ENCODE assay signal across 1 cellular context in the genomic region with DNA sequence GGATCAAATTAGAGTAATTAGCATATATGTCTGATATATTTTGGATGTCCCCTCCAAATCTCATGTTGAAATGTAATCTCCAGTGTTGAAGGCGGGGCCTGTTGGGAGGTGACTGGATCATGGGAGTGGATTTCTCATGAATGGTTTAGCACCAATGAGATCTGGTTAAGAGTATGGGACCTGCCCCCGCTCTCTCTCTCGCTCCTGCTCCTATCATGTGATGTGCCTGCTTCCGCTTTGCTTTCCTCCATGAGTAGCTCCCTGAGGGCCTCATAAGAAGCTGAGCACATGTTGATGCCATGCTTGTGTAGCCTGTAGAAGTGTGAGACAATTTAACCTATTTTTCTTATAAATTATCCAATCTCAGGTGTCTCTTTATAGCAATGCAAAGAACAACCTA.
TF ChIP-seq lines count a peak whose summit lies in the region.

No MANE protein-coding gene starts in this region.

TF ChIP-seq in WTC11, 78 proteins besides CTCF, POLR2A, EP300 and RAD21 (continued from another document):
- TF ChIP-seq, protein P1, sequence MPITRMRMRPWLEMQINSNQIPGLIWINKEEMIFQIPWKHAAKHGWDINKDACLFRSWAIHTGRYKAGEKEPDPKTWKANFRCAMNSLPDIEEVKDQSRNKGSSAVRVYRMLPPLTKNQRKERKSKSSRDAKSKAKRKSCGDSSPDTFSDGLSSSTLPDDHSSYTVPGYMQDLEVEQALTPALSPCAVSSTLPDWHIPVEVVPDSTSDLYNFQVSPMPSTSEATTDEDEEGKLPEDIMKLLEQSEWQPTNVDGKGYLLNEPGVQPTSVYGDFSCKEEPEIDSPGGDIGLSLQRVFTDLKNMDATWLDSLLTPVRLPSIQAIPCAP (CRISPR knock-in tag; IDR thresholded peaks at IDR 0.05), result no peak
- TF ChIP-seq FOXK1 (CRISPR knock-in tag; IDR thresholded peaks at IDR 0.05), result no peak
- no peak for TF ChIP-seq SMAD4 (CRISPR knock-in tag; IDR thresholded peaks at IDR 0.05)
- TF ChIP-seq ZNF425 (CRISPR knock-in tag; conservative IDR thresholded peaks at IDR 0.05), result no peak
- TF ChIP-seq PRDM15 (CRISPR knock-in tag; IDR thresholded peaks at IDR 0.05), result no peak
